In the genomic region with DNA sequence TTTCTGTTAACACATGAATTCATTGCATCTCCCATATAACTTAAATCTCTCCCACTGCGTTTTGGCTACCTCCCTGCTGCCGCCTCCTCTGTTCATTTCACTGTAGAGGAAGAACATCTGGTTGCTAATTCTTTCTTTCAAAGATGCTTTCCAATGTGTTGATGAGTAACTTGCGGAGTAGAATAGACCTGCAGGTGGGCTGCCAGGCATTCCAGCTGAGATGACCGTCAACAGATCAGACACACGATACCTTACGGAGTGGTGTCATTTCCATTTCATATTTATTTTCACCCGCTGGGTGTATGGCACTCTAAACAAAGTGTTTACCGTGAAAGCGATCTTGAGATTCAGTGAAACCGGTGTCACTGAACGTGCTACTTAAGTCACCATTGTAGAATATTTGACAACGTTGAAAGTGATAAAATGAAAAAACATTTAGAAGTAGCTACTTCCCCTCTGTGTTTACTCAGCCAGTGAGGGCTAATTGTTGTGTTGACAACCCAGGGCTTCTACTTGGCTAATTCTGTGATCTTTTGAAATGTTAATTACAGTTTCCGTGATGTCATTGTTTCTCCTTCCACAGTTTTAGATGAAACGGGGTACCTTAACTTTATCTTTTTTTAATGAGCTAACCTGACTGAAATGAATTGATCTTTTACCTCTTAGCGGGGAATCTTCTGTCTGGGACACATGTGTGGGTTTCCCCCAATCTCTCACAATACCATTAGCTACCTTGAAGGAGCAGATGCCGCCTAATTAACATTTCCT, we compare ENCODE assay signal across 1 cellular context.
TF ChIP-seq lines count a peak whose summit lies in the region.

No MANE protein-coding gene starts in this region.

TF ChIP-seq in WTC11, 78 proteins besides CTCF, POLR2A, EP300 and RAD21 (continued from another document and continues in another):
- TF ChIP-seq, protein P1, sequence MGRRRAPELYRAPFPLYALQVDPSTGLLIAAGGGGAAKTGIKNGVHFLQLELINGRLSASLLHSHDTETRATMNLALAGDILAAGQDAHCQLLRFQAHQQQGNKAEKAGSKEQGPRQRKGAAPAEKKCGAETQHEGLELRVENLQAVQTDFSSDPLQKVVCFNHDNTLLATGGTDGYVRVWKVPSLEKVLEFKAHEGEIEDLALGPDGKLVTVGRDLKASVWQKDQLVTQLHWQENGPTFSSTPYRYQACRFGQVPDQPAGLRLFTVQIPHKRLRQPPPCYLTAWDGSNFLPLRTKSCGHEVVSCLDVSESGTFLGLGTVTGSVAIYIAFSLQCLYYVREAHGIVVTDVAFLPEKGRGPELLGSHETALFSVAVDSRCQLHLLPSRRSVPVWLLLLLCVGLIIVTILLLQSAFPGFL (CRISPR knock-in tag; IDR thresholded peaks at IDR 0.05; ENCODE audit: borderline replicate concordance): no peak
- peak; percentile 75; the same call in 1 of the 2 replicates for TF ChIP-seq FOXK1 (CRISPR knock-in tag; IDR thresholded peaks at IDR 0.05)
- TF ChIP-seq ESRRA (CRISPR knock-in tag; IDR thresholded peaks at IDR 0.05; ENCODE audit: borderline replicate concordance): no peak
- no peak for TF ChIP-seq ZBTB21 (CRISPR knock-in tag; IDR thresholded peaks at IDR 0.05; ENCODE audit: borderline replicate concordance)
- TF ChIP-seq FOXP4 (CRISPR knock-in tag; IDR thresholded peaks at IDR 0.05): peak; percentile 92; the same call in 1 of the 2 replicates
- TF ChIP-seq HMGA2 (CRISPR knock-in tag; IDR thresholded peaks at IDR 0.05): no peak
- no peak for TF ChIP-seq ZNF121 (CRISPR knock-in tag; IDR thresholded peaks at IDR 0.05)
- TF ChIP-seq NFYB (CRISPR knock-in tag; conservative IDR thresholded peaks at IDR 0.05; ENCODE audit: low read depth): no peak
- no peak for TF ChIP-seq ELF4 (CRISPR knock-in tag; IDR thresholded peaks at IDR 0.05; ENCODE audit: low read depth)
- no peak for TF ChIP-seq ZSCAN18 (CRISPR knock-in tag; IDR thresholded peaks at IDR 0.05)
- TF ChIP-seq ARID4B (CRISPR knock-in tag; IDR thresholded peaks at IDR 0.05; ENCODE audit: borderline replicate concordance): no peak
- TF ChIP-seq HMGXB4 (CRISPR knock-in tag; IDR thresholded peaks at IDR 0.05): no peak
- no peak for TF ChIP-seq SOX15 (CRISPR knock-in tag; IDR thresholded peaks at IDR 0.05)
- peak; percentile 87; the same call in 1 of the 2 replicates for TF ChIP-seq TEAD1 (CRISPR knock-in tag; IDR thresholded peaks at IDR 0.05)
- TF ChIP-seq USF1 (CRISPR knock-in tag; IDR thresholded peaks at IDR 0.05): no peak
- no peak for TF ChIP-seq NR3C1 (CRISPR knock-in tag; conservative IDR thresholded peaks at IDR 0.05; ENCODE audit: low read depth)
- TF ChIP-seq CREM (CRISPR knock-in tag; IDR thresholded peaks at IDR 0.05): peak; percentile 19; the same call in 1 of the 2 replicates
- no peak for TF ChIP-seq RORB (CRISPR knock-in tag; IDR thresholded peaks at IDR 0.05)
- TF ChIP-seq, protein P2, sequence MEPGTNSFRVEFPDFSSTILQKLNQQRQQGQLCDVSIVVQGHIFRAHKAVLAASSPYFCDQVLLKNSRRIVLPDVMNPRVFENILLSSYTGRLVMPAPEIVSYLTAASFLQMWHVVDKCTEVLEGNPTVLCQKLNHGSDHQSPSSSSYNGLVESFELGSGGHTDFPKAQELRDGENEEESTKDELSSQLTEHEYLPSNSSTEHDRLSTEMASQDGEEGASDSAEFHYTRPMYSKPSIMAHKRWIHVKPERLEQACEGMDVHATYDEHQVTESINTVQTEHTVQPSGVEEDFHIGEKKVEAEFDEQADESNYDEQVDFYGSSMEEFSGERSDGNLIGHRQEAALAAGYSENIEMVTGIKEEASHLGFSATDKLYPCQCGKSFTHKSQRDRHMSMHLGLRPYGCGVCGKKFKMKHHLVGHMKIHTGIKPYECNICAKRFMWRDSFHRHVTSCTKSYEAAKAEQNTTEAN (CRISPR knock-in tag; IDR thresholded peaks at IDR 0.05): 0 out of 2 replicates have a peak, but pooled peaks have one; percentile 31
- TF ChIP-seq FOXJ3 (CRISPR knock-in tag; IDR thresholded peaks at IDR 0.05; ENCODE audit: borderline replicate concordance): 0 out of 2 replicates have a peak, but pooled peaks have one; percentile 29
- TF ChIP-seq USF2 (CRISPR knock-in tag; IDR thresholded peaks at IDR 0.05): no peak
- TF ChIP-seq ATF3 (CRISPR knock-in tag; conservative IDR thresholded peaks at IDR 0.05): no peak
- TF ChIP-seq NFATC4 (CRISPR knock-in tag; IDR thresholded peaks at IDR 0.05): no peak
- TF ChIP-seq AFF4 (CRISPR knock-in tag; IDR thresholded peaks at IDR 0.05; ENCODE audit: borderline replicate concordance): no peak
- TF ChIP-seq ETV6 (CRISPR knock-in tag; IDR thresholded peaks at IDR 0.05): 0 out of 2 replicates have a peak, but pooled peaks have one; percentile 12
- no peak for TF ChIP-seq ZNF317 (CRISPR knock-in tag; IDR thresholded peaks at IDR 0.05; ENCODE audit: borderline replicate concordance, low read depth)
- TF ChIP-seq, protein P3, sequence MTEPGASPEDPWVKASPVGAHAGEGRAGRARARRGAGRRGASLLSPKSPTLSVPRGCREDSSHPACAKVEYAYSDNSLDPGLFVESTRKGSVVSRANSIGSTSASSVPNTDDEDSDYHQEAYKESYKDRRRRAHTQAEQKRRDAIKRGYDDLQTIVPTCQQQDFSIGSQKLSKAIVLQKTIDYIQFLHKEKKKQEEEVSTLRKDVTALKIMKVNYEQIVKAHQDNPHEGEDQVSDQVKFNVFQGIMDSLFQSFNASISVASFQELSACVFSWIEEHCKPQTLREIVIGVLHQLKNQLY (CRISPR knock-in tag; IDR thresholded peaks at IDR 0.05): no peak
- TF ChIP-seq, protein P4, sequence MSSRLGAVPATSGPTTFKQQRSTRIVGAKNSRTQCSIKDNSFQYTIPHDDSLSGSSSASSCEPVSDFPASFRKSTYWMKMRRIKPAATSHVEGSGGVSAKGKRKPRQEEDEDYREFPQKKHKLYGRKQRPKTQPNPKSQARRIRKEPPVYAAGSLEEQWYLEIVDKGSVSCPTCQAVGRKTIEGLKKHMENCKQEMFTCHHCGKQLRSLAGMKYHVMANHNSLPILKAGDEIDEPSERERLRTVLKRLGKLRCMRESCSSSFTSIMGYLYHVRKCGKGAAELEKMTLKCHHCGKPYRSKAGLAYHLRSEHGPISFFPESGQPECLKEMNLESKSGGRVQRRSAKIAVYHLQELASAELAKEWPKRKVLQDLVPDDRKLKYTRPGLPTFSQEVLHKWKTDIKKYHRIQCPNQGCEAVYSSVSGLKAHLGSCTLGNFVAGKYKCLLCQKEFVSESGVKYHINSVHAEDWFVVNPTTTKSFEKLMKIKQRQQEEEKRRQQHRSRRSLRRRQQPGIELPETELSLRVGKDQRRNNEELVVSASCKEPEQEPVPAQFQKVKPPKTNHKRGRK (CRISPR knock-in tag; IDR thresholded peaks at IDR 0.05; ENCODE audit: borderline replicate concordance): no peak
- no peak for TF ChIP-seq RELA (CRISPR knock-in tag; IDR thresholded peaks at IDR 0.05; ENCODE audit: borderline replicate concordance)
